Comparison of ENCODE assay signal across 1 cellular context in genomic region chr7:113118074-113118959, GRCh38.
A peak's percentile ranks its signal among the peaks of the same experiment; 100 is the strongest.
TF ChIP-seq lines count a peak whose summit lies in the region.

Gene SMIM30 (minus strand): TSS chr7:113118554. CDS start chr7:113117578, 976 bp downstream.

TF ChIP-seq in K562, 482 proteins besides CTCF, POLR2A, EP300 and RAD21 (continued from another document and continues in another):
- TF ChIP-seq, protein P1, sequence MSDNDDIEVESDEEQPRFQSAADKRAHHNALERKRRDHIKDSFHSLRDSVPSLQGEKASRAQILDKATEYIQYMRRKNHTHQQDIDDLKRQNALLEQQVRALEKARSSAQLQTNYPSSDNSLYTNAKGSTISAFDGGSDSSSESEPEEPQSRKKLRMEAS (CRISPR knock-in tag; IDR thresholded peaks at IDR 0.05), result peak; percentile 67
- no peak for TF ChIP-seq ZNF212 (CRISPR knock-in tag; IDR thresholded peaks at IDR 0.05)
- TF ChIP-seq CHAMP1 (IDR thresholded peaks at IDR 0.05), result peak; percentile 50; the same call in 1 of the 2 replicates
- no peak for TF ChIP-seq PCBP1 (IDR thresholded peaks at IDR 0.05; ENCODE audit: low read depth, low read length, poor library complexity, severe bottlenecking)
- no peak for TF ChIP-seq ARNT (IDR thresholded peaks at IDR 0.05)
- 0 out of 2 replicates have a peak, but pooled peaks have one; percentile 18 for TF ChIP-seq ELF4 (CRISPR knock-in tag; IDR thresholded peaks at IDR 0.05)
- peak; percentile 63 for TF ChIP-seq VEZF1 (CRISPR knock-in tag; IDR thresholded peaks at IDR 0.05)
- TF ChIP-seq ELK3 (CRISPR knock-in tag; IDR thresholded peaks at IDR 0.05), result no peak
- no peak for TF ChIP-seq MCM5 (IDR thresholded peaks at IDR 0.05; ENCODE audit: low read depth)
- TF ChIP-seq, protein P2, sequence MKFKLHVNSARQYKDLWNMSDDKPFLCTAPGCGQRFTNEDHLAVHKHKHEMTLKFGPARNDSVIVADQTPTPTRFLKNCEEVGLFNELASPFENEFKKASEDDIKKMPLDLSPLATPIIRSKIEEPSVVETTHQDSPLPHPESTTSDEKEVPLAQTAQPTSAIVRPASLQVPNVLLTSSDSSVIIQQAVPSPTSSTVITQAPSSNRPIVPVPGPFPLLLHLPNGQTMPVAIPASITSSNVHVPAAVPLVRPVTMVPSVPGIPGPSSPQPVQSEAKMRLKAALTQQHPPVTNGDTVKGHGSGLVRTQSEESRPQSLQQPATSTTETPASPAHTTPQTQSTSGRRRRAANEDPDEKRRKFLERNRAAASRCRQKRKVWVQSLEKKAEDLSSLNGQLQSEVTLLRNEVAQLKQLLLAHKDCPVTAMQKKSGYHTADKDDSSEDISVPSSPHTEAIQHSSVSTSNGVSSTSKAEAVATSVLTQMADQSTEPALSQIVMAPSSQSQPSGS (CRISPR knock-in tag; IDR thresholded peaks at IDR 0.05), result no peak
- no peak for TF ChIP-seq ZNF224 (CRISPR knock-in tag; IDR thresholded peaks at IDR 0.05)
- TF ChIP-seq, protein P3, sequence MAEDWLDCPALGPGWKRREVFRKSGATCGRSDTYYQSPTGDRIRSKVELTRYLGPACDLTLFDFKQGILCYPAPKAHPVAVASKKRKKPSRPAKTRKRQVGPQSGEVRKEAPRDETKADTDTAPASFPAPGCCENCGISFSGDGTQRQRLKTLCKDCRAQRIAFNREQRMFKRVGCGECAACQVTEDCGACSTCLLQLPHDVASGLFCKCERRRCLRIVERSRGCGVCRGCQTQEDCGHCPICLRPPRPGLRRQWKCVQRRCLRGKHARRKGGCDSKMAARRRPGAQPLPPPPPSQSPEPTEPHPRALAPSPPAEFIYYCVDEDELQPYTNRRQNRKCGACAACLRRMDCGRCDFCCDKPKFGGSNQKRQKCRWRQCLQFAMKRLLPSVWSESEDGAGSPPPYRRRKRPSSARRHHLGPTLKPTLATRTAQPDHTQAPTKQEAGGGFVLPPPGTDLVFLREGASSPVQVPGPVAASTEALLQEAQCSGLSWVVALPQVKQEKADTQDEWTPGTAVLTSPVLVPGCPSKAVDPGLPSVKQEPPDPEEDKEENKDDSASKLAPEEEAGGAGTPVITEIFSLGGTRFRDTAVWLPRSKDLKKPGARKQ (CRISPR knock-in tag; IDR thresholded peaks at IDR 0.05), result no peak
- TF ChIP-seq STAT5B (CRISPR knock-in tag; IDR thresholded peaks at IDR 0.05), result no peak
- peak; percentile 61 for TF ChIP-seq ZNF592 (IDR thresholded peaks at IDR 0.05)
- TF ChIP-seq NCOA6 (IDR thresholded peaks at IDR 0.05), result no peak
- TF ChIP-seq, protein P4, sequence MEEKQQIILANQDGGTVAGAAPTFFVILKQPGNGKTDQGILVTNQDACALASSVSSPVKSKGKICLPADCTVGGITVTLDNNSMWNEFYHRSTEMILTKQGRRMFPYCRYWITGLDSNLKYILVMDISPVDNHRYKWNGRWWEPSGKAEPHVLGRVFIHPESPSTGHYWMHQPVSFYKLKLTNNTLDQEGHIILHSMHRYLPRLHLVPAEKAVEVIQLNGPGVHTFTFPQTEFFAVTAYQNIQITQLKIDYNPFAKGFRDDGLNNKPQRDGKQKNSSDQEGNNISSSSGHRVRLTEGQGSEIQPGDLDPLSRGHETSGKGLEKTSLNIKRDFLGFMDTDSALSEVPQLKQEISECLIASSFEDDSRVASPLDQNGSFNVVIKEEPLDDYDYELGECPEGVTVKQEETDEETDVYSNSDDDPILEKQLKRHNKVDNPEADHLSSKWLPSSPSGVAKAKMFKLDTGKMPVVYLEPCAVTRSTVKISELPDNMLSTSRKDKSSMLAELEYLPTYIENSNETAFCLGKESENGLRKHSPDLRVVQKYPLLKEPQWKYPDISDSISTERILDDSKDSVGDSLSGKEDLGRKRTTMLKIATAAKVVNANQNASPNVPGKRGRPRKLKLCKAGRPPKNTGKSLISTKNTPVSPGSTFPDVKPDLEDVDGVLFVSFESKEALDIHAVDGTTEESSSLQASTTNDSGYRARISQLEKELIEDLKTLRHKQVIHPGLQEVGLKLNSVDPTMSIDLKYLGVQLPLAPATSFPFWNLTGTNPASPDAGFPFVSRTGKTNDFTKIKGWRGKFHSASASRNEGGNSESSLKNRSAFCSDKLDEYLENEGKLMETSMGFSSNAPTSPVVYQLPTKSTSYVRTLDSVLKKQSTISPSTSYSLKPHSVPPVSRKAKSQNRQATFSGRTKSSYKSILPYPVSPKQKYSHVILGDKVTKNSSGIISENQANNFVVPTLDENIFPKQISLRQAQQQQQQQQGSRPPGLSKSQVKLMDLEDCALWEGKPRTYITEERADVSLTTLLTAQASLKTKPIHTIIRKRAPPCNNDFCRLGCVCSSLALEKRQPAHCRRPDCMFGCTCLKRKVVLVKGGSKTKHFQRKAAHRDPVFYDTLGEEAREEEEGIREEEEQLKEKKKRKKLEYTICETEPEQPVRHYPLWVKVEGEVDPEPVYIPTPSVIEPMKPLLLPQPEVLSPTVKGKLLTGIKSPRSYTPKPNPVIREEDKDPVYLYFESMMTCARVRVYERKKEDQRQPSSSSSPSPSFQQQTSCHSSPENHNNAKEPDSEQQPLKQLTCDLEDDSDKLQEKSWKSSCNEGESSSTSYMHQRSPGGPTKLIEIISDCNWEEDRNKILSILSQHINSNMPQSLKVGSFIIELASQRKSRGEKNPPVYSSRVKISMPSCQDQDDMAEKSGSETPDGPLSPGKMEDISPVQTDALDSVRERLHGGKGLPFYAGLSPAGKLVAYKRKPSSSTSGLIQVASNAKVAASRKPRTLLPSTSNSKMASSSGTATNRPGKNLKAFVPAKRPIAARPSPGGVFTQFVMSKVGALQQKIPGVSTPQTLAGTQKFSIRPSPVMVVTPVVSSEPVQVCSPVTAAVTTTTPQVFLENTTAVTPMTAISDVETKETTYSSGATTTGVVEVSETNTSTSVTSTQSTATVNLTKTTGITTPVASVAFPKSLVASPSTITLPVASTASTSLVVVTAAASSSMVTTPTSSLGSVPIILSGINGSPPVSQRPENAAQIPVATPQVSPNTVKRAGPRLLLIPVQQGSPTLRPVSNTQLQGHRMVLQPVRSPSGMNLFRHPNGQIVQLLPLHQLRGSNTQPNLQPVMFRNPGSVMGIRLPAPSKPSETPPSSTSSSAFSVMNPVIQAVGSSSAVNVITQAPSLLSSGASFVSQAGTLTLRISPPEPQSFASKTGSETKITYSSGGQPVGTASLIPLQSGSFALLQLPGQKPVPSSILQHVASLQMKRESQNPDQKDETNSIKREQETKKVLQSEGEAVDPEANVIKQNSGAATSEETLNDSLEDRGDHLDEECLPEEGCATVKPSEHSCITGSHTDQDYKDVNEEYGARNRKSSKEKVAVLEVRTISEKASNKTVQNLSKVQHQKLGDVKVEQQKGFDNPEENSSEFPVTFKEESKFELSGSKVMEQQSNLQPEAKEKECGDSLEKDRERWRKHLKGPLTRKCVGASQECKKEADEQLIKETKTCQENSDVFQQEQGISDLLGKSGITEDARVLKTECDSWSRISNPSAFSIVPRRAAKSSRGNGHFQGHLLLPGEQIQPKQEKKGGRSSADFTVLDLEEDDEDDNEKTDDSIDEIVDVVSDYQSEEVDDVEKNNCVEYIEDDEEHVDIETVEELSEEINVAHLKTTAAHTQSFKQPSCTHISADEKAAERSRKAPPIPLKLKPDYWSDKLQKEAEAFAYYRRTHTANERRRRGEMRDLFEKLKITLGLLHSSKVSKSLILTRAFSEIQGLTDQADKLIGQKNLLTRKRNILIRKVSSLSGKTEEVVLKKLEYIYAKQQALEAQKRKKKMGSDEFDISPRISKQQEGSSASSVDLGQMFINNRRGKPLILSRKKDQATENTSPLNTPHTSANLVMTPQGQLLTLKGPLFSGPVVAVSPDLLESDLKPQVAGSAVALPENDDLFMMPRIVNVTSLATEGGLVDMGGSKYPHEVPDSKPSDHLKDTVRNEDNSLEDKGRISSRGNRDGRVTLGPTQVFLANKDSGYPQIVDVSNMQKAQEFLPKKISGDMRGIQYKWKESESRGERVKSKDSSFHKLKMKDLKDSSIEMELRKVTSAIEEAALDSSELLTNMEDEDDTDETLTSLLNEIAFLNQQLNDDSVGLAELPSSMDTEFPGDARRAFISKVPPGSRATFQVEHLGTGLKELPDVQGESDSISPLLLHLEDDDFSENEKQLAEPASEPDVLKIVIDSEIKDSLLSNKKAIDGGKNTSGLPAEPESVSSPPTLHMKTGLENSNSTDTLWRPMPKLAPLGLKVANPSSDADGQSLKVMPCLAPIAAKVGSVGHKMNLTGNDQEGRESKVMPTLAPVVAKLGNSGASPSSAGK (IDR thresholded peaks at IDR 0.05), result peak; percentile 87
- no peak for TF ChIP-seq ZNF696 (CRISPR knock-in tag; conservative IDR thresholded peaks at IDR 0.05)
- peak; percentile 98 for TF ChIP-seq HCFC1 (IDR thresholded peaks at IDR 0.05; ENCODE audit: low read depth, low read length)
- TF ChIP-seq HMBOX1 (IDR thresholded peaks at IDR 0.05), result no peak; the same call in 1 of the 2 replicates
- TF ChIP-seq ZNF175 (CRISPR knock-in tag; IDR thresholded peaks at IDR 0.05; ENCODE audit: low read depth), result peak; percentile 72
- TF ChIP-seq, protein P5, sequence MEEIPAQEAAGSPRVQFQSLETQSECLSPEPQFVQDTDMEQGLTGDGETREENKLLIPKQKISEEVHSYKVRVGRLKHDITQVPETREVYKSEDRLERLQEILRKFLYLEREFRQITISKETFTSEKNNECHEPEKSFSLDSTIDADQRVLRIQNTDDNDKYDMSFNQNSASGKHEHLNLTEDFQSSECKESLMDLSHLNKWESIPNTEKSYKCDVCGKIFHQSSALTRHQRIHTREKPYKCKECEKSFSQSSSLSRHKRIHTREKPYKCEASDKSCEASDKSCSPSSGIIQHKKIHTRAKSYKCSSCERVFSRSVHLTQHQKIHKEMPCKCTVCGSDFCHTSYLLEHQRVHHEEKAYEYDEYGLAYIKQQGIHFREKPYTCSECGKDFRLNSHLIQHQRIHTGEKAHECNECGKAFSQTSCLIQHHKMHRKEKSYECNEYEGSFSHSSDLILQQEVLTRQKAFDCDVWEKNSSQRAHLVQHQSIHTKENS (CRISPR knock-in tag; IDR thresholded peaks at IDR 0.05), result no peak
- no peak for TF ChIP-seq SREBF2 (CRISPR knock-in tag; IDR thresholded peaks at IDR 0.05)
- no peak for TF ChIP-seq PYGO2 (tag; IDR thresholded peaks at IDR 0.05)
- TF ChIP-seq BRD9 (IDR thresholded peaks at IDR 0.05; ENCODE audit: low read depth, partially characterized antibody), result peak; percentile 74
- TF ChIP-seq JUNB (CRISPR knock-in tag; conservative IDR thresholded peaks at IDR 0.05), result no peak
